Comparison of ENCODE assay signal across 1 cellular context in genomic region chr19:53989600-53990533, GRCh38.
A peak's percentile ranks its signal among the peaks of the same experiment; 100 is the strongest.
TF ChIP-seq lines count a peak whose summit lies in the region.

No MANE protein-coding gene starts in this region.

TF ChIP-seq in endothelial cell of umbilical vein, 7 proteins besides CTCF, POLR2A, EP300 and RAD21:
- TF ChIP-seq FOS (IDR thresholded peaks at IDR 0.05; ENCODE audit: borderline replicate concordance, insufficient read depth, low read length) = no peak
- TF ChIP-seq MAX (IDR thresholded peaks at IDR 0.05; ENCODE audit: insufficient read depth, insufficient read length) = peak; percentile 70
- TF ChIP-seq JUN (IDR thresholded peaks at IDR 0.05; ENCODE audit: borderline replicate concordance, insufficient read depth, insufficient read length, low read depth) = no peak
- no peak for TF ChIP-seq EZH2 (IDR thresholded peaks at IDR 0.05; ENCODE audit: borderline replicate concordance, low read depth, low read length, severe bottlenecking)
- TF ChIP-seq POLR2AphosphoS5 (IDR thresholded peaks at IDR 0.05; ENCODE audit: insufficient read depth, low read depth, low read length) = no peak
- no peak for TF ChIP-seq MYC (IDR thresholded peaks at IDR 0.05; ENCODE audit: low read depth, low read length)
- peak; percentile 11 for TF ChIP-seq GATA2 (IDR thresholded peaks at IDR 0.05; ENCODE audit: insufficient read depth, insufficient read length, low read depth, low read length)
